ENCODE assay signal across 16 cellular contexts in the genomic region with DNA sequence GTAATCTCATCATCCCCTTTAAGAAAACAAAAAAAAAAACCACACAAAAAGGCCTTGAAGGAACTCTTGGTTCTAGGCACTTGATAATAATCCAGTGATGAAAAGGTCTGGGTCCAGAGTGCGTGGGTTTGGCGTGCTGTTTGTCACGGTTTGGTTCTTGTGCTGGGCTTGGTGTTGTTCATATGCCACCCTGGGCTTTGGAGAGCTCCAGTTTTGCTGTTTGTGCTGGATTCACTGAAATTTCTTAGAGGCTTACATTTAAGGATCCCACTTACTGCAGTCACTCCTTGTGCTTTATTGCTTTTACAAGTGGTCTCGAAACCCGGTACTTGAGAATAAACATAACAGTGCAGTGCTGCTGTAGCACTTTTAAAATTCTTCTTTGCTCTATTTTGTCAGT.
DNase-seq lines count a peak whose midpoint lies in the region; ATAC-seq and TF ChIP-seq lines count a peak whose summit lies in the region.
"Had no signal": no experiment of that assay in that cellular context is flagged by ENCODE, and none has a peak within 500 bp of the region (broad histone marks: within the 10 kb centered on the region; RNA-seq: fewer than 3 reads in every experiment).

No MANE protein-coding gene starts in this region.

- H3K27me3 ChIP-seq in GM23338 (ENCODE audit: insufficient read depth) = no peaks in the 10 kb centered on the region
- H3K27me3 ChIP-seq in iPS-20b (ENCODE audit: insufficient read depth, low read length) = peaks cover 13% of the 10 kb centered on the region; the same call in 1 of the 2 replicates
- H3K27me3 ChIP-seq in left ventricle myocardium inferior (ENCODE audit: low read depth) = no peaks in the 10 kb centered on the region
- no peaks in the 10 kb centered on the region for H3K27me3 ChIP-seq in left lung
- H3K27me3 ChIP-seq: BLaER1 treated with 17β-estradiol and CSF1 and Interleukin-3, amounts not matched to agents 10 nM and 100 nM had no signal

- peak overlapping the region; percentile 55 for H3K4me2 ChIP-seq in GM23338
- H3K4me2 ChIP-seq: BLaER1 treated with 17β-estradiol and CSF1 and Interleukin-3, amounts not matched to agents 10 nM and 100 nM had no signal

- H3K27ac Mint-ChIP-seq in GM23338 = peak overlapping the region; percentile 46; the same call in 1 of the 2 replicates
- H3K27ac Mint-ChIP-seq in WTC11 = peak overlapping the region; percentile 15
- H3K27ac Mint-ChIP-seq in activated T-cell treated with anti-CD3 and anti-CD28 coated beads, Interleukin-2, amount 50 U/mL, for 24 hours = no peak overlapping the region
- H3K27ac Mint-ChIP-seq in activated CD4-positive, alpha-beta T cell treated with anti-CD3 and anti-CD28 coated beads, Interleukin-2, amount 10 ng/mL, durations not matched to agents 7 days and 5 days = no peak overlapping the region
- H3K27ac Mint-ChIP-seq: CD8-positive, alpha-beta T cell; HFFc6 had no signal

- peaks cover 14% of the 10 kb centered on the region for H3K36me3 Mint-ChIP-seq in GM23338 (ENCODE audit: low read depth)
- peaks cover 16% of the 10 kb centered on the region for H3K36me3 Mint-ChIP-seq in WTC11
- H3K36me3 Mint-ChIP-seq in activated T-cell treated with anti-CD3 and anti-CD28 coated beads, Interleukin-2, amount 50 U/mL, for 24 hours (ENCODE audit: low read depth) = peaks cover 25% of the 10 kb centered on the region
- H3K36me3 Mint-ChIP-seq in activated CD4-positive, alpha-beta T cell treated with anti-CD3 and anti-CD28 coated beads, Interleukin-2, amount 10 ng/mL, durations not matched to agents 7 days and 5 days (ENCODE audit: low read depth) = no peaks in the 10 kb centered on the region

- H3K27me3 Mint-ChIP-seq in GM23338 (ENCODE audit: insufficient read depth, low read depth, poor library complexity) = peaks cover 4% of the 10 kb centered on the region
- no peaks in the 10 kb centered on the region for H3K27me3 Mint-ChIP-seq in WTC11 (ENCODE audit: low read depth)
- H3K27me3 Mint-ChIP-seq in activated T-cell treated with anti-CD3 and anti-CD28 coated beads, Interleukin-2, amount 50 U/mL, for 24 hours = no peaks in the 10 kb centered on the region
- no peaks in the 10 kb centered on the region for H3K27me3 Mint-ChIP-seq in activated CD4-positive, alpha-beta T cell treated with anti-CD3 and anti-CD28 coated beads, Interleukin-2, amount 10 ng/mL, durations not matched to agents 7 days and 5 days

- peaks cover 8% of the 10 kb centered on the region for H3K36me3 ChIP-seq in GM23338 (ENCODE audit: insufficient read depth)
- peaks cover 13% of the 10 kb centered on the region; the same call in 1 of the 2 replicates for H3K36me3 ChIP-seq in iPS-20b (ENCODE audit: insufficient read depth, low read depth, low read length)
- H3K36me3 ChIP-seq in left ventricle myocardium inferior = peaks cover 47% of the 10 kb centered on the region
- H3K36me3 ChIP-seq in left lung = peaks cover 0 to 20% of the 10 kb centered on the region in 2 donors

- intact Hi-C loops in left ventricle myocardium inferior (cut with micrococcal nuclease) = no loop called here
- intact Hi-C loops in left lung (cut with DNase I) = loop anchor here in 1 of 2 donors (10.0 kb wide), 1 partner anchor 270 kb away; no protein-coding TSS in a partner anchor

- no peak overlapping the region for H3K4me3 ChIP-seq in GM23338
- H3K4me3 ChIP-seq in iPS-20b (ENCODE audit: low read length) = no peak overlapping the region
- no peak overlapping the region for H3K4me3 ChIP-seq in left ventricle myocardium inferior
- no peak overlapping the region for H3K4me3 ChIP-seq in left lung
- H3K4me3 ChIP-seq: BLaER1 treated with 17β-estradiol and CSF1 and Interleukin-3, amounts not matched to agents 10 nM and 100 nM had no signal

- H3K4me1 Mint-ChIP-seq in GM23338 (peaks cover 27% of the 10 kb centered on the region), WTC11 (peaks cover 33% of the 10 kb centered on the region)
- H3K4me1 Mint-ChIP-seq in activated T-cell treated with anti-CD3 and anti-CD28 coated beads, Interleukin-2, amount 50 U/mL, for 24 hours (ENCODE audit: low read depth) = peaks cover 4% of the 10 kb centered on the region
- peaks cover 2% of the 10 kb centered on the region for H3K4me1 Mint-ChIP-seq in activated CD4-positive, alpha-beta T cell treated with anti-CD3 and anti-CD28 coated beads, Interleukin-2, amount 10 ng/mL, durations not matched to agents 7 days and 5 days

- H3K27ac ChIP-seq in GM23338 (ENCODE audit: low read depth) (no peak overlapping the region; the same call in 1 of the 2 replicates), iPS-20b (ENCODE audit: low read length) (peak overlapping the region; percentile 16), left ventricle myocardium inferior (replicated peaks) (no peak overlapping the region), left lung (no peak overlapping the region)
- H3K27ac ChIP-seq: BLaER1 treated with 17β-estradiol and CSF1 and Interleukin-3, amounts not matched to agents 10 nM and 100 nM had no signal

- no peaks in the 10 kb centered on the region for H4K20me1 ChIP-seq in GM23338 (replicated peaks; ENCODE audit: insufficient read depth)
- H4K20me1 ChIP-seq: BLaER1 treated with 17β-estradiol and CSF1 and Interleukin-3, amounts not matched to agents 10 nM and 100 nM had no signal

- DNase-seq in GM23338 (ENCODE audit: low spot score) = no peak
- no peak for DNase-seq in WTC11 (ENCODE audit: low spot score)
- peak; percentile 31 for DNase-seq in retina
- DNase-seq in left ventricle myocardium inferior = no peak
- no peak for DNase-seq in activated T-cell treated with anti-CD3 and anti-CD28 coated beads, Interleukin-2, amount 50 U/mL, for 24 hours
- DNase-seq in left lung = no peak
- no peak for DNase-seq in activated CD4-positive, alpha-beta T cell treated with anti-CD3 and anti-CD28 coated beads, Interleukin-2, amount 10 ng/mL, durations not matched to agents 7 days and 5 days
- DNase-seq: Calu3; CD8-positive, alpha-beta T cell; HFFc6; KG1; MV-4-11; NCI-H2029 had no signal

- H3K79me2 ChIP-seq in GM23338 (replicated peaks; ENCODE audit: insufficient read depth) = no peaks in the 10 kb centered on the region

- H3K4me1 ChIP-seq in GM23338 (ENCODE audit: insufficient read depth) = peaks cover 38% of the 10 kb centered on the region
- peaks cover 25% of the 10 kb centered on the region; the same call in 1 of the 2 replicates for H3K4me1 ChIP-seq in iPS-20b (ENCODE audit: insufficient read depth, low read length)
- peaks cover 14% of the 10 kb centered on the region for H3K4me1 ChIP-seq in left ventricle myocardium inferior
- peaks cover 0 to 5% of the 10 kb centered on the region in 2 donors for H3K4me1 ChIP-seq in left lung
- H3K4me1 ChIP-seq: BLaER1 treated with 17β-estradiol and CSF1 and Interleukin-3, amounts not matched to agents 10 nM and 100 nM had no signal

- CTCF ChIA-PET in WTC11 (lab: Charles Lee) = interaction anchor here (0.8 to 3.6 kb wide), 17 partner anchors 8 to 409 kb away, joined by 3 to 75 read pairs (median 11); a partner anchor contains a TSS
- CTCF ChIA-PET in activated CD4-positive, alpha-beta T cell treated with anti-CD3 and anti-CD28 coated beads, Interleukin-2, amount 10 ng/mL, durations not matched to agents 7 days and 5 days (lab: Charles Lee) = interaction anchor here (1.3 to 6.1 kb wide), 2 partner anchors 11 to 272 kb away, joined by 3 to 65 read pairs; no protein-coding TSS in a partner anchor

- H3K9me3 Mint-ChIP-seq in GM23338 = no peaks in the 10 kb centered on the region
- no peaks in the 10 kb centered on the region for H3K9me3 Mint-ChIP-seq in WTC11
- no peaks in the 10 kb centered on the region for H3K9me3 Mint-ChIP-seq in activated T-cell treated with anti-CD3 and anti-CD28 coated beads, Interleukin-2, amount 50 U/mL, for 24 hours
- H3K9me3 Mint-ChIP-seq in activated CD4-positive, alpha-beta T cell treated with anti-CD3 and anti-CD28 coated beads, Interleukin-2, amount 10 ng/mL, durations not matched to agents 7 days and 5 days = no peaks in the 10 kb centered on the region
- H3K9me3 Mint-ChIP-seq: CD8-positive, alpha-beta T cell; HFFc6 had no signal

- no peak for TF ChIP-seq CTCF in GM23338 (conservative IDR thresholded peaks at IDR 0.05; ENCODE audit: low read depth in 2 of 2)
- TF ChIP-seq CTCF in WTC11 (IDR thresholded peaks at IDR 0.05) = no peak
- no peak for TF ChIP-seq CTCF in left ventricle myocardium inferior (IDR thresholded peaks at IDR 0.05; ENCODE audit: borderline replicate concordance)
- TF ChIP-seq CTCF in left lung (IDR thresholded peaks at IDR 0.05) = no peak

- peaks cover 7% of the 10 kb centered on the region; the same call in 1 of the 2 replicates for H3F3A ChIP-seq in GM23338 (replicated peaks; ENCODE audit: low read depth)

- POLR2A ChIA-PET in WTC11 (lab: Charles Lee) = interaction anchor here (0.7 to 1.3 kb wide), 2 partner anchors 44 to 132 kb away, joined by 4 to 6 read pairs; no protein-coding TSS in a partner anchor
- POLR2A ChIA-PET in activated CD4-positive, alpha-beta T cell treated with anti-CD3 and anti-CD28 coated beads, Interleukin-2, amount 10 ng/mL, durations not matched to agents 7 days and 5 days (lab: Charles Lee) = no interaction called here

- no peaks in the 10 kb centered on the region for H3K9me3 ChIP-seq in iPS-20b (ENCODE audit: insufficient read depth, low read depth, low read length)
- no peaks in the 10 kb centered on the region for H3K9me3 ChIP-seq in left ventricle myocardium inferior (replicated peaks)
- no peaks in the 10 kb centered on the region for H3K9me3 ChIP-seq in left lung
- H3K9me3 ChIP-seq: BLaER1 treated with 17β-estradiol and CSF1 and Interleukin-3, amounts not matched to agents 10 nM and 100 nM had no signal

- no peak overlapping the region for H3K9ac ChIP-seq in iPS-20b (ENCODE audit: low read depth, low read length)
- H3K9ac ChIP-seq: BLaER1 treated with 17β-estradiol and CSF1 and Interleukin-3, amounts not matched to agents 10 nM and 100 nM had no signal

- ATAC-seq in GM23338 (no peak), WTC11 (no peak), left lung (no peak)
- ATAC-seq: CD8-positive, alpha-beta T cell; Right ventricle myocardium inferior had no signal

- no peak overlapping the region for H3K4me3 Mint-ChIP-seq in GM23338
- no peak overlapping the region for H3K4me3 Mint-ChIP-seq in WTC11
- no peak overlapping the region for H3K4me3 Mint-ChIP-seq in activated T-cell treated with anti-CD3 and anti-CD28 coated beads, Interleukin-2, amount 50 U/mL, for 24 hours
- H3K4me3 Mint-ChIP-seq in activated CD4-positive, alpha-beta T cell treated with anti-CD3 and anti-CD28 coated beads, Interleukin-2, amount 10 ng/mL, durations not matched to agents 7 days and 5 days = no peak overlapping the region
- H3K4me3 Mint-ChIP-seq: CD8-positive, alpha-beta T cell; HFFc6 had no signal

- no peak overlapping the region for H2AFZ ChIP-seq in GM23338

- H3K9me2 ChIP-seq in GM23338 (ENCODE audit: insufficient read depth) = no peaks in the 10 kb centered on the region

TF ChIP-seq in GM23338, 12 proteins besides CTCF, POLR2A, EP300 and RAD21 (continues in another document):
- TF ChIP-seq JUNB (IDR thresholded peaks at IDR 0.05; ENCODE audit: unreplicated experiment) (no peak), ZNF114 (CRISPR knock-in tag; IDR thresholded peaks at IDR 0.05) (no peak)

TF ChIP-seq in WTC11, 78 proteins besides CTCF, POLR2A, EP300 and RAD21 (continues in another document):
- TF ChIP-seq CBFB (CRISPR knock-in tag; IDR thresholded peaks at IDR 0.05; ENCODE audit: low read depth) = no peak
- no peak for TF ChIP-seq ZNF138 (CRISPR knock-in tag; conservative IDR thresholded peaks at IDR 0.05)
- no peak for TF ChIP-seq GTF2I (CRISPR knock-in tag; conservative IDR thresholded peaks at IDR 0.05)
- no peak for TF ChIP-seq SP1 (CRISPR knock-in tag; conservative IDR thresholded peaks at IDR 0.05)

Comparison
In these comparisons a context has a peak if more than half of its experiments do, and no peak if none do; other contexts are left out.
1. H3K27ac Mint-ChIP-seq: peak in GM23338 (single experiment) and WTC11 (single experiment); none in activated T-cell treated with anti-CD3 and anti-CD28 coated beads, Interleukin-2, amount 50 U/mL, for 24 hours (single experiment) and activated CD4-positive, alpha-beta T cell treated with anti-CD3 and anti-CD28 coated beads, Interleukin-2, amount 10 ng/mL, durations not matched to agents 7 days and 5 days (single experiment).